In genomic region chr2:10400568-10400977, GRCh38 we compare ENCODE assay signal across 9 cellular contexts. TPM values are rescaled to one million over a fixed set of nuclear protein-coding genes. Genes with fewer than 3 reads are reported as not detected.
DNase-seq lines count a peak whose midpoint lies in the region; ATAC-seq and TF ChIP-seq lines count a peak whose summit lies in the region.
"Had no signal": no experiment of that assay in that cellular context is flagged by ENCODE, and none has a peak within 500 bp of the region (broad histone marks: within the 10 kb centered on the region; RNA-seq: fewer than 3 reads in every experiment).

No MANE protein-coding gene starts in this region.

- DNase-seq in SIG-M5 treated with dmso at 0.1 percent for 504 hours (lab: John Stamatoyannopoulos, UW; ENCODE audit: unreplicated experiment) (peak; percentile 91), NCI-H1417 treated with DMSO at 0.1 percent for 48 hours (lab: John Stamatoyannopoulos, UW) (no peak), HCEC 1CT (no peak), NCI-H2081 (lab: John Stamatoyannopoulos, UW) (no peak)
- DNase-seq in stimulated activated CD4-positive, alpha-beta T cell treated with anti-CD3 and anti-CD28 coated beads, Interleukin-4, amount 100 ng/mL, for 24 hours: peak; percentile 36
- no peak for DNase-seq in activated effector memory CD4-positive, alpha-beta T cell treated with anti-CD3 and anti-CD28 coated beads, Interleukin-2, amount 50 U/mL, for 16 hours
- DNase-seq: NCI-H1048 had no signal

- peak overlapping the region in 3 of 4 donors; percentile 21 to 69 (median 57) for H3K27ac ChIP-seq in gastroesophageal sphincter

- WGBS in gastroesophageal sphincter (ENCODE audit: low coverage in 1 of 2), 2 donors: 80% methylated on average over 1 of the region's 11 CpGs; no CpG with 5 or more reads in 1 of the 2 donors

- TF ChIP-seq CTCF in gastroesophageal sphincter (IDR thresholded peaks at IDR 0.05): no peak

- no peak for TF ChIP-seq POLR2A in gastroesophageal sphincter (IDR thresholded peaks at IDR 0.05)

- no peak overlapping the region for H3K4me3 ChIP-seq in gastroesophageal sphincter

- peak; percentile 59 for ATAC-seq in GM21423 (IDR thresholded peaks at IDR 0.05; ENCODE audit: unreplicated experiment)
- ATAC-seq in gastroesophageal sphincter: peak; percentile 37

- H3K27me3 ChIP-seq in gastroesophageal sphincter: no peaks in the 10 kb centered on the region

- H3K9me3 ChIP-seq in gastroesophageal sphincter: no peaks in the 10 kb centered on the region

- H3K4me1 ChIP-seq in gastroesophageal sphincter: peaks cover 0 to 72% (median 11%) of the 10 kb centered on the region in 3 donors

- no peaks in the 10 kb centered on the region for H3K36me3 ChIP-seq in gastroesophageal sphincter

- TF ChIP-seq EP300 in gastroesophageal sphincter (IDR thresholded peaks at IDR 0.05): no peak

RNA-seq across cellular contexts. Expression of gene ODC1, which starts 47.6 kb away (rescaled TPM):
- 100 to 1,000 TPM; 105 to 199 (median 137) TPM for total RNA-seq in gastroesophageal sphincter

Comparison
In these comparisons a context has a peak if more than half of its experiments do, and no peak if none do; other contexts are left out.
1. DNase-seq: peak in SIG-M5 treated with dmso at 0.1 percent for 504 hours (single experiment) and stimulated activated CD4-positive, alpha-beta T cell treated with anti-CD3 and anti-CD28 coated beads, Interleukin-4, amount 100 ng/mL, for 24 hours (single experiment); none in NCI-H1417 treated with DMSO at 0.1 percent for 48 hours (single experiment), activated effector memory CD4-positive, alpha-beta T cell treated with anti-CD3 and anti-CD28 coated beads, Interleukin-2, amount 50 U/mL, for 16 hours (single experiment), HCEC 1CT (single experiment) and NCI-H2081 (0 of 2).